Comparison of ENCODE assay signal across 8 cellular contexts in the genomic region with DNA sequence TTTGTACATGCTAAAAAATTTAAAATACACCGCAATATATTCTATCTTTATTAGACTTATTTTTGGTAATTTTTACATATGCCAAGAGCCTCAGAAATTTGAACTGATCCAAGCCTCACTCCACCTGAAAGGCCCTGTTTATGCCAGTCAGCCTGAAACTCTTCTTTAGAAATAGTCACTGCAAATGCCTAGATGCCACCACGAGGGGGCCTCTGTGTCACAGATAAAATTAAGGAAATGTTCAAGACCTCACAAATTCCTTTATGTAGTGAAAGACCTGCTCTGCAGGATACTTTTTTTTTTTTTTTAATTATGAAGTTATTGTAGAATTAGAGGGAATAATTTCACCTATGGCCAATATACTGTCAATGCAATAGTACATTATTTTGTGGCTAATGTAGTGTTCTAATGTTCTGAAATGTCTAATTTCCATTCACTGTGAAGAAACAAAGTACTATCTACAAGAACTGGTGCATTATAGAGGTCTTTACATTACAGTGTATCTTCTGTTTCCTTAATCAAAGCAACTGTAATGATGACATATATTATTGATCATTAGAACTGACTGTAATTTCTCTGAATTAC.
A peak's percentile ranks its signal among the peaks of the same experiment; 100 is the strongest.
DNase-seq lines count a peak whose midpoint lies in the region; ATAC-seq and TF ChIP-seq lines count a peak whose summit lies in the region.

No MANE protein-coding gene starts in this region.

- POLR2A ChIA-PET in T-cell (lab: Charles Lee): no interaction called here

- peaks cover 3 to 16% (median 6%) of the 10 kb centered on the region in 3 donors for H3K4me1 Mint-ChIP-seq in T-cell

- H3K9me3 Mint-ChIP-seq in T-cell: no peaks in the 10 kb centered on the region

- TF ChIP-seq CTCF in adrenal gland (IDR thresholded peaks at IDR 0.05): peak; percentile 58 to 83 (median 78)

- 8 to 12% (median 9%) methylated on average over 2 of the region's 2 CpGs for WGBS in adrenal gland, 4 donors

- CTCF ChIA-PET in T-cell (lab: Charles Lee): interaction anchor here (1.0 to 4.2 kb wide), 4 partner anchors 47 to 49 kb away, joined by 6 to 74 read pairs (median 30); no protein-coding TSS in a partner anchor

- no peak overlapping the region for H3K4me3 ChIP-seq in Jurkat, Clone E6-1 (ENCODE audit: low read length)
- H3K4me3 ChIP-seq in adrenal gland: no peak overlapping the region

- H3K36me3 ChIP-seq in adrenal gland (replicated peaks in 1 of 2): no peaks in the 10 kb centered on the region

- no peaks in the 10 kb centered on the region for H3K4me1 ChIP-seq in adrenal gland (replicated peaks in 1 of 2)

- intact Hi-C loops in adrenal gland (cut with DNase I): loop anchor here (5.0 to 10.0 kb wide), 2 partner anchors 54 to 1041 kb away; no protein-coding TSS in a partner anchor

- no peak for TF ChIP-seq POLR2A in adrenal gland (IDR thresholded peaks at IDR 0.05)

- H3K27me3 Mint-ChIP-seq in T-cell: no peaks in the 10 kb centered on the region

- no peaks in the 10 kb centered on the region for H3K9me3 ChIP-seq in adrenal gland (replicated peaks in 1 of 3)

- no peak overlapping the region for H3K27ac Mint-ChIP-seq in T-cell

- no peak overlapping the region for H3K27ac ChIP-seq in adrenal gland

- ATAC-seq in GM21515 (IDR thresholded peaks at IDR 0.05; ENCODE audit: unreplicated experiment) (peak; percentile 66), T-cell (replicated peaks in 1 of 4) (peak; percentile 74 to 87 (median 79))

- no peak overlapping the region for H3K4me3 Mint-ChIP-seq in T-cell

- no peaks in the 10 kb centered on the region for H3K27me3 ChIP-seq in adrenal gland

- DNase-seq in COR-L47 (lab: John Stamatoyannopoulos, UW) (peak; percentile 51), T-cell (peak; percentile 48 to 82 (median 72)), adrenal gland (peak; percentile 56 to 91 (median 77)), hepatic stellate cell (ENCODE audit: low spot score) (peak; percentile 1), NCI-H2227 (lab: John Stamatoyannopoulos, UW; ENCODE audit: unreplicated experiment) (no peak)
- DNase-seq in Jurkat, Clone E6-1 (ENCODE audit: low read depth, low spot score): peak; percentile 51
- peak; percentile 47 to 71 for DNase-seq in stimulated activated CD4-positive, alpha-beta T cell treated with anti-CD3 and anti-CD28 coated beads, Interleukin-12 subunit alpha, Interleukin-12 subunit beta, amount 100 ng/mL, for 24 hours (ENCODE audit: low read depth in 2 of 2)

- H3K36me3 Mint-ChIP-seq in T-cell: no peaks in the 10 kb centered on the region
